9 cellular contexts compared by ENCODE assay signal in genomic region chr1:235069577-235070563, GRCh38. TPM values are rescaled to one million over a fixed set of nuclear protein-coding genes. Genes with fewer than 3 reads are reported as not detected.
DNase-seq lines count a peak whose midpoint lies in the region; ATAC-seq, FAIRE-seq and TF ChIP-seq lines count a peak whose summit lies in the region.
"Had no signal": no experiment of that assay in that cellular context is flagged by ENCODE, and none has a peak within 500 bp of the region (broad histone marks: within the 10 kb centered on the region; RNA-seq: fewer than 3 reads in every experiment).

No MANE protein-coding gene starts in this region.

- POLR2A ChIA-PET in WTC11 (lab: Charles Lee) = no interaction called here
- POLR2A ChIA-PET in activated CD8-positive, alpha-beta T cell treated with anti-CD3 and anti-CD28 coated beads for 36 hours (lab: Charles Lee) = no interaction called here
- POLR2A ChIA-PET in CD4-positive, alpha-beta memory T cell (lab: Charles Lee; ENCODE audit: partially characterized antibody) = no interaction called here

- intact Hi-C loops in activated CD8-positive, alpha-beta T cell treated with anti-CD3 and anti-CD28 coated beads for 36 hours (cut with micrococcal nuclease) = loop anchor here (10.0 kb wide), 1 partner anchor 345 kb away; no protein-coding TSS in a partner anchor
- intact Hi-C loops in CD4-positive, alpha-beta memory T cell (cut with micrococcal nuclease) = loop anchor here (10.0 kb wide), 1 partner anchor 225 kb away; no protein-coding TSS in a partner anchor

- no peak for ATAC-seq in WTC11
- ATAC-seq in GM19452 (IDR thresholded peaks at IDR 0.05; ENCODE audit: unreplicated experiment) = no peak
- no peak for ATAC-seq in activated CD8-positive, alpha-beta T cell treated with anti-CD3 and anti-CD28 coated beads for 36 hours

- no peaks in the 10 kb centered on the region for H3K9me3 ChIP-seq in CD4-positive, alpha-beta memory T cell (ENCODE audit: control insufficient read depth in 1 of 2, low read length in 2 of 2)

- peaks cover 11% of the 10 kb centered on the region for H3K4me1 ChIP-seq in CD4-positive, alpha-beta memory T cell (ENCODE audit: insufficient read depth, low read length)

- peaks cover 22% of the 10 kb centered on the region for H3K27me3 Mint-ChIP-seq in activated naive CD4-positive, alpha-beta T cell treated with anti-CD3 and anti-CD28 coated beads, Interleukin-2, amount 10 ng/mL, durations not matched to agents 7 days and 5 days
- H3K27me3 Mint-ChIP-seq in WTC11 (ENCODE audit: low read depth) = no peaks in the 10 kb centered on the region
- H3K27me3 Mint-ChIP-seq in activated CD8-positive, alpha-beta T cell treated with anti-CD3 and anti-CD28 coated beads for 36 hours = no peaks in the 10 kb centered on the region
- H3K27me3 Mint-ChIP-seq in CD4-positive, alpha-beta memory T cell = no peaks in the 10 kb centered on the region
- H3K27me3 Mint-ChIP-seq: naive B cell had no signal

- no peak for TF ChIP-seq CTCF in WTC11 (IDR thresholded peaks at IDR 0.05)
- no peak for TF ChIP-seq CTCF in activated CD8-positive, alpha-beta T cell treated with anti-CD3 and anti-CD28 coated beads for 36 hours (IDR thresholded peaks at IDR 0.05)

- H3K4me3 ChIP-seq in CD4-positive, alpha-beta memory T cell (ENCODE audit: low read length in 2 of 2) = no peak overlapping the region

- no peak for FAIRE-seq in urothelium cell line (lab: Jason Lieb, UNC)

- peak overlapping the region; percentile 28 for H3K27ac Mint-ChIP-seq in activated naive CD4-positive, alpha-beta T cell treated with anti-CD3 and anti-CD28 coated beads, Interleukin-2, amount 10 ng/mL, durations not matched to agents 7 days and 5 days
- H3K27ac Mint-ChIP-seq in WTC11 = no peak overlapping the region; the same call in 1 of the 2 replicates
- no peak overlapping the region for H3K27ac Mint-ChIP-seq in activated CD8-positive, alpha-beta T cell treated with anti-CD3 and anti-CD28 coated beads for 36 hours
- H3K27ac Mint-ChIP-seq in CD4-positive, alpha-beta memory T cell = peak overlapping the region in 1 of 7 donors; percentile 23

- H3K27ac ChIP-seq in layer of hippocampus (ENCODE audit: low read depth, low read length) = peak overlapping the region; percentile 46
- H3K27ac ChIP-seq in CD4-positive, alpha-beta memory T cell (ENCODE audit: low read depth, low read length) = no peak overlapping the region

- no peaks in the 10 kb centered on the region for H3K36me3 ChIP-seq in CD4-positive, alpha-beta memory T cell (ENCODE audit: insufficient read depth, low read length)

- H3K4me1 Mint-ChIP-seq in activated naive CD4-positive, alpha-beta T cell treated with anti-CD3 and anti-CD28 coated beads, Interleukin-2, amount 10 ng/mL, durations not matched to agents 7 days and 5 days = peaks cover 14% of the 10 kb centered on the region
- H3K4me1 Mint-ChIP-seq in WTC11 = peaks cover 18% of the 10 kb centered on the region
- H3K4me1 Mint-ChIP-seq in activated CD8-positive, alpha-beta T cell treated with anti-CD3 and anti-CD28 coated beads for 36 hours (ENCODE audit: low read depth) = peaks cover 23% of the 10 kb centered on the region
- H3K4me1 Mint-ChIP-seq in CD4-positive, alpha-beta memory T cell = peaks cover 6 to 18% (median 10%) of the 10 kb centered on the region in 4 donors

- no peak for DNase-seq in activated naive CD4-positive, alpha-beta T cell treated with anti-CD3 and anti-CD28 coated beads, Interleukin-2, amount 10 ng/mL, durations not matched to agents 7 days and 5 days
- no peak for DNase-seq in activated naive CD4-positive, alpha-beta T cell (lab: John Stamatoyannopoulos, UW)
- DNase-seq in WTC11 (ENCODE audit: low spot score) (no peak), urothelium cell line (ENCODE audit: low spot score) (peak; percentile 78)
- DNase-seq in activated CD8-positive, alpha-beta T cell treated with anti-CD3 and anti-CD28 coated beads for 36 hours = no peak
- DNase-seq in CD4-positive, alpha-beta memory T cell = no peak
- DNase-seq: naive B cell had no signal

- H3K27me3 ChIP-seq in layer of hippocampus (ENCODE audit: control insufficient read depth, insufficient read depth, low read length) = no peaks in the 10 kb centered on the region
- H3K27me3 ChIP-seq in CD4-positive, alpha-beta memory T cell (ENCODE audit: insufficient read depth, low read length) = no peaks in the 10 kb centered on the region

- no peak overlapping the region for H3K4me3 Mint-ChIP-seq in activated naive CD4-positive, alpha-beta T cell treated with anti-CD3 and anti-CD28 coated beads, Interleukin-2, amount 10 ng/mL, durations not matched to agents 7 days and 5 days
- no peak overlapping the region for H3K4me3 Mint-ChIP-seq in WTC11
- H3K4me3 Mint-ChIP-seq in activated CD8-positive, alpha-beta T cell treated with anti-CD3 and anti-CD28 coated beads for 36 hours = no peak overlapping the region
- no peak overlapping the region for H3K4me3 Mint-ChIP-seq in CD4-positive, alpha-beta memory T cell
- H3K4me3 Mint-ChIP-seq: naive B cell had no signal

- no peaks in the 10 kb centered on the region for H3K36me3 Mint-ChIP-seq in activated naive CD4-positive, alpha-beta T cell treated with anti-CD3 and anti-CD28 coated beads, Interleukin-2, amount 10 ng/mL, durations not matched to agents 7 days and 5 days
- H3K36me3 Mint-ChIP-seq in WTC11 = no peaks in the 10 kb centered on the region
- H3K36me3 Mint-ChIP-seq in activated CD8-positive, alpha-beta T cell treated with anti-CD3 and anti-CD28 coated beads for 36 hours (ENCODE audit: low read depth) = no peaks in the 10 kb centered on the region
- no peaks in the 10 kb centered on the region for H3K36me3 Mint-ChIP-seq in CD4-positive, alpha-beta memory T cell
- H3K36me3 Mint-ChIP-seq: naive B cell had no signal

- CTCF ChIA-PET in activated naive CD4-positive, alpha-beta T cell treated with anti-CD3 and anti-CD28 coated beads, Interleukin-2, amount 10 ng/mL, durations not matched to agents 7 days and 5 days (lab: Charles Lee) = interaction anchor here (0.7 kb wide), 1 partner anchor 227 kb away, joined by 3 read pairs; no protein-coding TSS in a partner anchor
- CTCF ChIA-PET in WTC11 (lab: Charles Lee) = no interaction called here
- CTCF ChIA-PET in activated CD8-positive, alpha-beta T cell treated with anti-CD3 and anti-CD28 coated beads for 36 hours (lab: Charles Lee) = interaction anchor here (1.0 kb wide), 1 partner anchor 14 kb away, joined by 3 read pairs; no protein-coding TSS in a partner anchor
- CTCF ChIA-PET in CD4-positive, alpha-beta memory T cell (lab: Charles Lee; ENCODE audit: partially characterized antibody) = interaction anchor here (1.4 kb wide), 1 partner anchor 14 kb away, joined by 4 read pairs; no protein-coding TSS in a partner anchor

- H3K9me3 Mint-ChIP-seq in activated naive CD4-positive, alpha-beta T cell treated with anti-CD3 and anti-CD28 coated beads, Interleukin-2, amount 10 ng/mL, durations not matched to agents 7 days and 5 days = no peaks in the 10 kb centered on the region
- no peaks in the 10 kb centered on the region for H3K9me3 Mint-ChIP-seq in WTC11
- H3K9me3 Mint-ChIP-seq in activated CD8-positive, alpha-beta T cell treated with anti-CD3 and anti-CD28 coated beads for 36 hours = no peaks in the 10 kb centered on the region
- H3K9me3 Mint-ChIP-seq in CD4-positive, alpha-beta memory T cell = no peaks in the 10 kb centered on the region
- H3K9me3 Mint-ChIP-seq: naive B cell had no signal

TF ChIP-seq in WTC11, 78 proteins besides CTCF, POLR2A, EP300 and RAD21:
- TF ChIP-seq, protein P1, sequence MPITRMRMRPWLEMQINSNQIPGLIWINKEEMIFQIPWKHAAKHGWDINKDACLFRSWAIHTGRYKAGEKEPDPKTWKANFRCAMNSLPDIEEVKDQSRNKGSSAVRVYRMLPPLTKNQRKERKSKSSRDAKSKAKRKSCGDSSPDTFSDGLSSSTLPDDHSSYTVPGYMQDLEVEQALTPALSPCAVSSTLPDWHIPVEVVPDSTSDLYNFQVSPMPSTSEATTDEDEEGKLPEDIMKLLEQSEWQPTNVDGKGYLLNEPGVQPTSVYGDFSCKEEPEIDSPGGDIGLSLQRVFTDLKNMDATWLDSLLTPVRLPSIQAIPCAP (CRISPR knock-in tag; IDR thresholded peaks at IDR 0.05) = no peak
- TF ChIP-seq GABPB1 (CRISPR knock-in tag; IDR thresholded peaks at IDR 0.05) (peak; percentile 88), SMAD3 (CRISPR knock-in tag; IDR thresholded peaks at IDR 0.05; ENCODE audit: borderline replicate concordance) (no peak)
- TF ChIP-seq, protein P2, sequence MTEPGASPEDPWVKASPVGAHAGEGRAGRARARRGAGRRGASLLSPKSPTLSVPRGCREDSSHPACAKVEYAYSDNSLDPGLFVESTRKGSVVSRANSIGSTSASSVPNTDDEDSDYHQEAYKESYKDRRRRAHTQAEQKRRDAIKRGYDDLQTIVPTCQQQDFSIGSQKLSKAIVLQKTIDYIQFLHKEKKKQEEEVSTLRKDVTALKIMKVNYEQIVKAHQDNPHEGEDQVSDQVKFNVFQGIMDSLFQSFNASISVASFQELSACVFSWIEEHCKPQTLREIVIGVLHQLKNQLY (CRISPR knock-in tag; IDR thresholded peaks at IDR 0.05) = no peak

RNA-seq across cellular contexts. Expression of gene TOMM20, which starts 58.8 kb away (rescaled TPM):
- total RNA-seq in WTC11 (2021) = 180 to 184 TPM (median 182 TPM) in 3 replicates
- 100 to 1,000 TPM; 155 to 159 TPM for total RNA-seq in activated CD8-positive, alpha-beta T cell treated with anti-CD3 and anti-CD28 coated beads for 36 hours
- total RNA-seq in CD4-positive, alpha-beta memory T cell = 100 to 1,000 TPM; 102 to 108 TPM
- polyA plus RNA-seq in CD4-positive, alpha-beta memory T cell = 10 to 100 TPM; 64.4 to 70.6 TPM
